Comparison of ENCODE assay signal across 1 cellular context in the genomic region with DNA sequence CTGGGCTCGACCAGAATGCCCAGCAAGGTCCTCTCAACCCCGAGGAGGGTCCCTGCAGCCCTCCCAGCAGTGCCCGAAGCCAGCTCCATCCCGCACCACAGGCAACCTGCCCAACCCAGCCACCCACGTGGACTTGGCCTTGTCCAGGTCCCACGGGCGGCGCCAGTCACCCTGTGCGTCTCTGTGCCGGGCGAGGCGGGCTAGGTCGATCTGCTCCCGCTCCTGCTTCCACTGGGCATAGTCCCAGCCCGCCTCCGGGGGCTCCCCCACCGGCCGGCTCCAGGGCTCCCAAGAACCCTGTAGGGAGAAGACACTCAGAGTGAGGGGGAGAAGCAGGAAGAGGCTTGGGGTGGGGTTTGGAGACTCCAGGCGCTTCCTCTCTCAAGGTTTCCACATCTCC.
TF ChIP-seq lines count a peak whose summit lies in the region.

No MANE protein-coding gene starts in this region.

TF ChIP-seq in A549, 52 proteins besides CTCF, POLR2A, EP300 and RAD21 (continued from another document):
- TF ChIP-seq FOSL2 (IDR thresholded peaks at IDR 0.05) (no peak), FOSL2 (CRISPR knock-in tag; IDR thresholded peaks at IDR 0.05) (no peak), CHD2 (IDR thresholded peaks at IDR 0.05; ENCODE audit: low read length, partially characterized antibody) (no peak), HOXA7 (CRISPR knock-in tag; IDR thresholded peaks at IDR 0.05) (no peak), EHMT2 (IDR thresholded peaks at IDR 0.05; ENCODE audit: low read depth) (no peak), CEBPB (IDR thresholded peaks at IDR 0.05) (no peak), MYC (IDR thresholded peaks at IDR 0.05; ENCODE audit: borderline replicate concordance, low read length) (no peak), RNF2 (IDR thresholded peaks at IDR 0.05; ENCODE audit: borderline replicate concordance, low read depth) (no peak), GATA3 (IDR thresholded peaks at IDR 0.05; ENCODE audit: borderline replicate concordance) (no peak), HEYL (CRISPR knock-in tag; IDR thresholded peaks at IDR 0.05) (no peak), ESRRA (IDR thresholded peaks at IDR 0.05; ENCODE audit: borderline replicate concordance, low read length) (no peak), MAZ (IDR thresholded peaks at IDR 0.05; ENCODE audit: borderline replicate concordance, low read depth, low read length) (no peak), TFCP2L1 (CRISPR knock-in tag; IDR thresholded peaks at IDR 0.05) (no peak), NR3C1 (IDR thresholded peaks at IDR 0.05) (no peak)
- TF ChIP-seq, protein P1, sequence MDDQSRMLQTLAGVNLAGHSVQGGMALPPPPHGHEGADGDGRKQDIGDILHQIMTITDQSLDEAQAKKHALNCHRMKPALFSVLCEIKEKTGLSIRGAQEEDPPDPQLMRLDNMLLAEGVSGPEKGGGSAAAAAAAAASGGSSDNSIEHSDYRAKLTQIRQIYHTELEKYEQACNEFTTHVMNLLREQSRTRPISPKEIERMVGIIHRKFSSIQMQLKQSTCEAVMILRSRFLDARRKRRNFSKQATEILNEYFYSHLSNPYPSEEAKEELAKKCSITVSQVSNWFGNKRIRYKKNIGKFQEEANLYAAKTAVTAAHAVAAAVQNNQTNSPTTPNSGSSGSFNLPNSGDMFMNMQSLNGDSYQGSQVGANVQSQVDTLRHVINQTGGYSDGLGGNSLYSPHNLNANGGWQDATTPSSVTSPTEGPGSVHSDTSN (IDR thresholded peaks at IDR 0.05) = no peak
- TF ChIP-seq, protein P2, sequence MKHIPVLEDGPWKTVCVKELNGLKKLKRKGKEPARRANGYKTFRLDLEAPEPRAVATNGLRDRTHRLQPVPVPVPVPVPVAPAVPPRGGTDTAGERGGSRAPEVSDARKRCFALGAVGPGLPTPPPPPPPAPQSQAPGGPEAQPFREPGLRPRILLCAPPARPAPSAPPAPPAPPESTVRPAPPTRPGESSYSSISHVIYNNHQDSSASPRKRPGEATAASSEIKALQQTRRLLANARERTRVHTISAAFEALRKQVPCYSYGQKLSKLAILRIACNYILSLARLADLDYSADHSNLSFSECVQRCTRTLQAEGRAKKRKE (CRISPR knock-in tag; IDR thresholded peaks at IDR 0.05; ENCODE audit: low read depth) = no peak
